ENCODE assay signal across 8 cellular contexts in the genomic region with DNA sequence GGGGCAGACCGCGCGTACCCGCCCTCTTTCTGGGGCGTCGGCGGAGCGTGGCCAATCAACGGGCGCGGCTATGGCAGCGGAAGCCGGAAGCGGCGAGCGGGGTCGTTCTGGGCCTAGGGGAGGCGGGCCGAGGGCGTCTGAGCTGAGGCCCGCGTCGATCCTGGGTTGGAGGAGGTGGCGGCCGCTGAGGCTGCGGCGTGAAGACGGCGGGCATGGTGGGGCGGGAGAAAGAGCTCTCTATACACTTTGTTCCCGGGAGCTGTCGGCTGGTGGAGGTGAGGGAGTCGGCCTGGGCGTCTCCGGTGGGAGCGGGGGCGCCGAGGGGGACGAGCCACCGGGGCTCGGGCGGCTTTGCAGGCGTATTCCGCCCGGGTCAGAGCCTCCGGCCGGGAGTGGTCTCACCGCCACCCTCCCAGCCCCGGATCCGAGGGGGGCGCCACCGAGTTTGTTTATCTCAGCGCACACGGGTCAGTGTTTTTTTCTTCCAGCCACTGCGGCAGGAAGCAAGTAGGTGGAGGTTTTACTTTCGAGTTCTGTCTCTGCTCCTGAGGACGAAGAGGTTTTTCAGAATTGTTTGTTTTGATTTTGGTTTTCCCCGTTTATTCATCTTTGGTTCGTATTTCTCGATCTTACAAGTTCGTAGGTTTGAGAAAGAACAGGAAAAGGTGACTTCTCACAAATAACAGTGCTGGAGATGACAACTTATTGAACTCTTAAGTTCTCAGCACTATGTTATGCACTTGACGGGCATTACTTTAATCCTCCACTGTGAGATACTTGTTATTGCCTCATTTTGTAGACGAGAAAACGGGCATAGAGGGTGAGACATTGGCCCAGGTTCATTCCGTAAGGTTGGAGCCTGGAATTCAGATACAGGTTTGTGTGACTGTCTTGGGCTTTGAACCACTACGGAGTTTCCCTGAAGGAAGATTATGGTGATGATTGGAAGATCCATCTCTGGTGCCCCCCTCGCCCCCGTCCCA. TPM values are rescaled to one million over a fixed set of nuclear protein-coding genes. Genes with fewer than 3 reads are reported as not detected.
A peak's percentile ranks its signal among the peaks of the same experiment; 100 is the strongest.
DNase-seq lines count a peak whose midpoint lies in the region; ATAC-seq and TF ChIP-seq lines count a peak whose summit lies in the region.

A gene (plus strand): TSS at position 145 of the 983 bp plus-strand sequence. CDS start 68 bp downstream, at position 213.

- ATAC-seq in HG02763 (IDR thresholded peaks at IDR 0.05; ENCODE audit: unreplicated experiment) (peak; percentile 90), Right ventricle myocardium inferior (peak; percentile 99)

- H3K9me3 ChIP-seq in parathyroid adenoma (ENCODE audit: control insufficient read depth, low read length) (no peaks in the 10 kb centered on the region), tibial nerve (no peaks in the 10 kb centered on the region)

- TF ChIP-seq POLR2A in tibial nerve (IDR thresholded peaks at IDR 0.05), result peak; percentile 74 to 90

- H3K36me3 ChIP-seq in parathyroid adenoma (ENCODE audit: control insufficient read depth, insufficient read depth, low read length) (no peaks in the 10 kb centered on the region), tibial nerve (no peaks in the 10 kb centered on the region)

- 0 to 1% methylated on average over 44 to 59 of the region's 68 CpGs for WGBS in tibial nerve, 2 donors

- TF ChIP-seq CTCF in GM12874 (IDR thresholded peaks at IDR 0.05; ENCODE audit: insufficient read depth, low read depth, low read length), result peak; percentile 69
- TF ChIP-seq CTCF in parathyroid adenoma (IDR thresholded peaks at IDR 0.05), result peak; percentile 45
- peak; percentile 42 to 64 (median 46) for TF ChIP-seq CTCF in tibial nerve (IDR thresholded peaks at IDR 0.05)

- H3K4me3 ChIP-seq in parathyroid adenoma (ENCODE audit: low read depth, low read length) (peak within 1 kb of the TSS; percentile 81), tibial nerve (peak within 1 kb of the TSS; percentile 51 to 96 (median 70))

- H3K4me1 ChIP-seq in parathyroid adenoma, result peaks cover 16% of the 10 kb centered on the region
- peaks cover 0 to 62% (median 32%) of the 10 kb centered on the region in 4 donors for H3K4me1 ChIP-seq in tibial nerve

- intact Hi-C loops in Right ventricle myocardium inferior (cut with DNase I), result loop anchor here (1.0 kb wide), 1 partner anchor 45 kb away; a partner anchor contains a TSS

- peak within 1 kb of the TSS; percentile 85 for H2AFZ ChIP-seq in parathyroid adenoma

- peaks cover 14% of the 10 kb centered on the region for H3K79me2 ChIP-seq in parathyroid adenoma

- peak in 1 of 2 donors; percentile 98 for TF ChIP-seq EP300 in tibial nerve (IDR thresholded peaks at IDR 0.05)

- H3K27ac ChIP-seq in parathyroid adenoma, result peak within 1 kb of the TSS; percentile 91
- H3K27ac ChIP-seq in tibial nerve, result peak within 1 kb of the TSS; percentile 92 to 98 (median 96)

- no peaks in the 10 kb centered on the region for H3K27me3 ChIP-seq in parathyroid adenoma (ENCODE audit: control insufficient read depth, insufficient read depth, low read length)
- H3K27me3 ChIP-seq in tibial nerve, result no peaks in the 10 kb centered on the region

- peak within 1 kb of the TSS; percentile 68 for H3K9ac ChIP-seq in parathyroid adenoma

- DNase-seq in NCI-H1417 (lab: John Stamatoyannopoulos, UW) (peak; percentile 90 to 93 (median 92)), SW 1271 (lab: John Stamatoyannopoulos, UW) (peak; percentile 86 to 96), Right ventricle myocardium inferior (ENCODE audit: missing footprints) (peak; percentile 98), tibial nerve (ENCODE audit: low spot score in 2 of 2) (peak; percentile 90 to 93)
- DNase-seq in activated naive CD8-positive, alpha-beta T cell treated with anti-CD3 and anti-CD28 coated beads, Interleukin-2, amount 50 U/mL, for 16 hours (ENCODE audit: low read depth, low spot score), result peak; percentile 93

- peak within 1 kb of the TSS; percentile 95 for H3K4me2 ChIP-seq in parathyroid adenoma (ENCODE audit: low read length)

RNA-seq across cellular contexts. Expression of the gene that starts here (rescaled TPM):
- 59.1 TPM for total RNA-seq in Right ventricle myocardium inferior
- 10 to 100 TPM; 23.7 to 52.9 (median 28.9) TPM for total RNA-seq in tibial nerve

Comparison
In these comparisons a context has a peak if more than half of its experiments do, and no peak if none do; other contexts are left out.
1. Peak in every context shown above with its lines: DNase-seq, ATAC-seq, H3K4me3 ChIP-seq and H3K27ac ChIP-seq.